ENCODE assay signal across 1 cellular context in genomic region chr7:19101911-19102310, GRCh38.
A peak's percentile ranks its signal among the peaks of the same experiment; 100 is the strongest.
TF ChIP-seq lines count a peak whose summit lies in the region.

No MANE protein-coding gene starts in this region.

TF ChIP-seq in SK-N-SH, 30 proteins besides CTCF, POLR2A, EP300 and RAD21:
- TF ChIP-seq MAX (IDR thresholded peaks at IDR 0.05; ENCODE audit: low read depth) (no peak), IRF3 (IDR thresholded peaks at IDR 0.05; ENCODE audit: low read depth, low read length) (no peak), CHD2 (IDR thresholded peaks at IDR 0.05; ENCODE audit: low read length, partially characterized antibody) (peak; percentile 24)
